9 cellular contexts compared by ENCODE assay signal in genomic region chr4:10020106-10020505, GRCh38. TPM values are rescaled to one million over a fixed set of nuclear protein-coding genes. Genes with fewer than 3 reads are reported as not detected.
A peak's percentile ranks its signal among the peaks of the same experiment; 100 is the strongest.
DNase-seq lines count a peak whose midpoint lies in the region; ATAC-seq and TF ChIP-seq lines count a peak whose summit lies in the region.
"Had no signal": no experiment of that assay in that cellular context is flagged by ENCODE, and none has a peak within 500 bp of the region (broad histone marks: within the 10 kb centered on the region; RNA-seq: fewer than 3 reads in every experiment).

No MANE protein-coding gene starts in this region.

- intact Hi-C loops in activated CD4-positive, alpha-beta T cell treated with anti-CD3 and anti-CD28 coated beads, Interleukin-2, amount 10 ng/mL, durations not matched to agents 24 days and 14 days (cut with micrococcal nuclease) = no loop called here
- intact Hi-C loops in psoas muscle (cut with DNase I) = no loop called here

- H3K27ac Mint-ChIP-seq in activated CD4-positive, alpha-beta T cell treated with anti-CD3 and anti-CD28 coated beads, Interleukin-2, amount 10 ng/mL, durations not matched to agents 24 days and 14 days = peak overlapping the region; percentile 40
- peak overlapping the region in 1 of 2 donors; percentile 96 for H3K27ac Mint-ChIP-seq in T-cell
- H3K27ac Mint-ChIP-seq in stimulated activated effector memory CD8-positive, alpha-beta T cell treated with anti-CD3 and anti-CD28 coated beads, Interleukin-12 subunit alpha, Interleukin-12 subunit beta, amount 100 ng/mL, for 72 hours = no peak overlapping the region

- H3K36me3 ChIP-seq in psoas muscle (ENCODE audit: insufficient read depth in 1 of 2, low read depth in 1 of 2) = no peaks in the 10 kb centered on the region

- peaks cover 6% of the 10 kb centered on the region for H3K27me3 Mint-ChIP-seq in activated CD4-positive, alpha-beta T cell treated with anti-CD3 and anti-CD28 coated beads, Interleukin-2, amount 10 ng/mL, durations not matched to agents 24 days and 14 days
- no peaks in the 10 kb centered on the region for H3K27me3 Mint-ChIP-seq in T-cell

- peak overlapping the region; percentile 88 for H3K4me3 Mint-ChIP-seq in activated CD4-positive, alpha-beta T cell treated with anti-CD3 and anti-CD28 coated beads, Interleukin-2, amount 10 ng/mL, durations not matched to agents 24 days and 14 days
- peak overlapping the region; percentile 31 to 90 (median 31) for H3K4me3 Mint-ChIP-seq in T-cell
- H3K4me3 Mint-ChIP-seq in stimulated activated effector memory CD8-positive, alpha-beta T cell treated with anti-CD3 and anti-CD28 coated beads, Interleukin-12 subunit alpha, Interleukin-12 subunit beta, amount 100 ng/mL, for 72 hours = peak overlapping the region; percentile 80

- H3K4me3 ChIP-seq in fibroblast of pulmonary artery (replicated peaks; ENCODE audit: low read depth, low read length) (peak overlapping the region; percentile 42), psoas muscle (no peak overlapping the region)
- H3K4me3 ChIP-seq: PC-9 had no signal

- H3K27me3 ChIP-seq in psoas muscle (ENCODE audit: insufficient read depth in 3 of 3, low read length in 2 of 3) = no peaks in the 10 kb centered on the region

- no peaks in the 10 kb centered on the region for H3K9me3 Mint-ChIP-seq in activated CD4-positive, alpha-beta T cell treated with anti-CD3 and anti-CD28 coated beads, Interleukin-2, amount 10 ng/mL, durations not matched to agents 24 days and 14 days
- H3K9me3 Mint-ChIP-seq in T-cell = no peaks in the 10 kb centered on the region
- H3K9me3 Mint-ChIP-seq in stimulated activated effector memory CD8-positive, alpha-beta T cell treated with anti-CD3 and anti-CD28 coated beads, Interleukin-12 subunit alpha, Interleukin-12 subunit beta, amount 100 ng/mL, for 72 hours = no peaks in the 10 kb centered on the region

- ATAC-seq in T-cell (replicated peaks in 1 of 4) = no peak
- no peak for ATAC-seq in stimulated activated effector memory CD8-positive, alpha-beta T cell treated with anti-CD3 and anti-CD28 coated beads, Interleukin-12 subunit alpha, Interleukin-12 subunit beta, amount 100 ng/mL, for 72 hours
- no peak for ATAC-seq in GM21515 (IDR thresholded peaks at IDR 0.05; ENCODE audit: unreplicated experiment)
- no peak for ATAC-seq in psoas muscle
- ATAC-seq in HG02763 (IDR thresholded peaks at IDR 0.05; ENCODE audit: unreplicated experiment) = no peak

- no peaks in the 10 kb centered on the region for H3K36me3 Mint-ChIP-seq in activated CD4-positive, alpha-beta T cell treated with anti-CD3 and anti-CD28 coated beads, Interleukin-2, amount 10 ng/mL, durations not matched to agents 24 days and 14 days (ENCODE audit: low read depth)
- H3K36me3 Mint-ChIP-seq in T-cell = no peaks in the 10 kb centered on the region
- H3K36me3 Mint-ChIP-seq in stimulated activated effector memory CD8-positive, alpha-beta T cell treated with anti-CD3 and anti-CD28 coated beads, Interleukin-12 subunit alpha, Interleukin-12 subunit beta, amount 100 ng/mL, for 72 hours = peaks cover 5% of the 10 kb centered on the region

- CTCF ChIA-PET in T-cell (lab: Charles Lee) = no interaction called here

- H3K4me1 Mint-ChIP-seq in activated CD4-positive, alpha-beta T cell treated with anti-CD3 and anti-CD28 coated beads, Interleukin-2, amount 10 ng/mL, durations not matched to agents 24 days and 14 days = peaks cover 16% of the 10 kb centered on the region
- peaks cover 8 to 23% (median 20%) of the 10 kb centered on the region in 3 donors for H3K4me1 Mint-ChIP-seq in T-cell
- peaks cover 28% of the 10 kb centered on the region for H3K4me1 Mint-ChIP-seq in stimulated activated effector memory CD8-positive, alpha-beta T cell treated with anti-CD3 and anti-CD28 coated beads, Interleukin-12 subunit alpha, Interleukin-12 subunit beta, amount 100 ng/mL, for 72 hours

- no peak for DNase-seq in activated CD4-positive, alpha-beta T cell treated with anti-CD3 and anti-CD28 coated beads, Interleukin-2, amount 10 ng/mL, durations not matched to agents 24 days and 14 days
- no peak for DNase-seq in activated CD4-positive, alpha-beta T cell treated with anti-CD3 and anti-CD28 coated beads, Interleukin-2, amount 50 U/mL, for 1 hour
- DNase-seq in T-cell (no peak), fibroblast of pulmonary artery (ENCODE audit: low read depth) (no peak), psoas muscle (no peak)
- DNase-seq in stimulated activated effector memory CD8-positive, alpha-beta T cell treated with anti-CD3 and anti-CD28 coated beads, Interleukin-12 subunit alpha, Interleukin-12 subunit beta, amount 100 ng/mL, for 72 hours (ENCODE audit: low spot score in 2 of 2) = no peak
- DNase-seq: PC-9 had no signal

- peaks cover 24% of the 10 kb centered on the region for H3K4me1 ChIP-seq in psoas muscle

- H3K27ac ChIP-seq in psoas muscle = no peak overlapping the region
- H3K27ac ChIP-seq: PC-9 had no signal

- POLR2A ChIA-PET in T-cell (lab: Charles Lee) = interaction anchor here in 1 of 2 donors (0.6 kb wide), 1 partner anchor 305 kb away, joined by 3 read pairs; no protein-coding TSS in a partner anchor

- WGBS in psoas muscle, 3 donors = 64 to 84% (median 67%) methylated on average over 6 of the region's 6 CpGs

- TF ChIP-seq CTCF in fibroblast of pulmonary artery (IDR thresholded peaks at IDR 0.05; ENCODE audit: low read length, missing control alignments) (no peak), psoas muscle (IDR thresholded peaks at IDR 0.05) (no peak)

- no peaks in the 10 kb centered on the region for H3K9me3 ChIP-seq in psoas muscle

RNA-seq across cellular contexts. Expression of gene SLC2A9, which starts 1.2 kb away (rescaled TPM):
- 1.6 and 2.4 TPM in 2 replicates for total RNA-seq in activated CD4-positive, alpha-beta T cell treated with anti-CD3 and anti-CD28 coated beads, Interleukin-2, amount 10 ng/mL, durations not matched to agents 24 days and 14 days
- total RNA-seq in T-cell (1 to 10 TPM; 3.0 to 5.2 (median 4.4) TPM), psoas muscle (1 to 10 TPM in 3 of 4 donors, under 1 TPM in 1; 0.71 to 2.4 (median 1.5) TPM)
- polyA plus RNA-seq in psoas muscle = 1 to 10 TPM in 1 of 3 donors, under 1 TPM in 2; 0.37 to 2.7 (median 0.52) TPM

Comparison
In these comparisons a context has a peak if more than half of its experiments do, and no peak if none do; other contexts are left out.
1. H3K4me3 Mint-ChIP-seq: peak in every context shown above with its lines; median percentile 88 in activated CD4-positive, alpha-beta T cell treated with anti-CD3 and anti-CD28 coated beads, Interleukin-2, amount 10 ng/mL, durations not matched to agents 24 days and 14 days; 80 in stimulated activated effector memory CD8-positive, alpha-beta T cell treated with anti-CD3 and anti-CD28 coated beads, Interleukin-12 subunit alpha, Interleukin-12 subunit beta, amount 100 ng/mL, for 72 hours; 31 in T-cell.